ENCODE assay signal across 2 cellular contexts in genomic region chr1:231417503-231417902, GRCh38.
TF ChIP-seq lines count a peak whose summit lies in the region.

No MANE protein-coding gene starts in this region.

TF ChIP-seq in HEK293, 187 proteins besides CTCF, POLR2A, EP300 and RAD21 (continued from another document):
- no peak for TF ChIP-seq ZNF280C (tag by site-specific recombination; IDR thresholded peaks at IDR 0.05)
- TF ChIP-seq ZNF138 (tag by site-specific recombination; IDR thresholded peaks at IDR 0.05; ENCODE audit: borderline replicate concordance): no peak
- peak; percentile 83 for TF ChIP-seq PRDM1 (tag by site-specific recombination; IDR thresholded peaks at IDR 0.05)
- TF ChIP-seq ZNF704 (tag by site-specific recombination; IDR thresholded peaks at IDR 0.05): no peak
- 0 out of 2 replicates have a peak, but pooled peaks have one; percentile 0 for TF ChIP-seq TRIM28 (IDR thresholded peaks at IDR 0.05; ENCODE audit: borderline replicate concordance, low read length)
- peak; percentile 24; the same call in 1 of the 2 replicates for TF ChIP-seq ZNF335 (tag by site-specific recombination; conservative IDR thresholded peaks at IDR 0.05)
- peak; percentile 63 for TF ChIP-seq IKZF3 (tag by site-specific recombination; IDR thresholded peaks at IDR 0.05)
- TF ChIP-seq ZNF629 (tag by site-specific recombination; IDR thresholded peaks at IDR 0.05): peak; percentile 58
- no peak for TF ChIP-seq ZBTB6 (tag by site-specific recombination; IDR thresholded peaks at IDR 0.05)
- peak; percentile 93 for TF ChIP-seq PRDM6 (tag by site-specific recombination; IDR thresholded peaks at IDR 0.05)
- TF ChIP-seq PRDM4 (tag by site-specific recombination; IDR thresholded peaks at IDR 0.05): no peak
- peak; percentile 36; the same call in 1 of the 2 replicates for TF ChIP-seq ZNF76 (tag by site-specific recombination; IDR thresholded peaks at IDR 0.05; ENCODE audit: borderline replicate concordance, low read depth)
- peak; percentile 34; the same call in 1 of the 2 replicates for TF ChIP-seq ZNF600 (tag by site-specific recombination; IDR thresholded peaks at IDR 0.05)
- peak; percentile 78 for TF ChIP-seq OSR2 (tag by site-specific recombination; IDR thresholded peaks at IDR 0.05)
- TF ChIP-seq ZSCAN30 (tag by site-specific recombination; IDR thresholded peaks at IDR 0.05): 0 out of 2 replicates have a peak, but pooled peaks have one; percentile 20

TF ChIP-seq in K562, 482 proteins besides CTCF, POLR2A, EP300 and RAD21 (continued from another document):
- TF ChIP-seq REST (CRISPR knock-in tag; IDR thresholded peaks at IDR 0.05; ENCODE audit: low read depth) (no peak), IRF9 (tag; IDR thresholded peaks at IDR 0.05) (no peak), EP400 (IDR thresholded peaks at IDR 0.05) (no peak), SAFB2 (IDR thresholded peaks at IDR 0.05; ENCODE audit: borderline replicate concordance, low read depth, low read length, severe bottlenecking) (no peak), ZBTB17 (CRISPR knock-in tag; IDR thresholded peaks at IDR 0.05) (no peak), RBM15 (IDR thresholded peaks at IDR 0.05; ENCODE audit: insufficient read depth, low read length) (no peak), FOXK1 (CRISPR knock-in tag; IDR thresholded peaks at IDR 0.05; ENCODE audit: borderline replicate concordance) (no peak), ZNF311 (CRISPR knock-in tag; IDR thresholded peaks at IDR 0.05) (no peak), ILK (tag; IDR thresholded peaks at IDR 0.05; ENCODE audit: borderline replicate concordance, low read depth) (no peak), ZNF707 (CRISPR knock-in tag; conservative IDR thresholded peaks at IDR 0.05) (no peak), ZNF354B (CRISPR knock-in tag; IDR thresholded peaks at IDR 0.05) (no peak), SOX6 (IDR thresholded peaks at IDR 0.05) (no peak), SMARCA5 (IDR thresholded peaks at IDR 0.05) (0 out of 2 replicates have a peak, but pooled peaks have one; percentile 12), MXI1 (IDR thresholded peaks at IDR 0.05; ENCODE audit: low read depth, low read length) (no peak), ZNF668 (CRISPR knock-in tag; IDR thresholded peaks at IDR 0.05) (no peak), TBP (optimal IDR thresholded peaks at IDR 0.05; ENCODE audit: low read depth, low read length) (no peak), FOXK2 (conservative IDR thresholded peaks at IDR 0.05 in 1 of 2, IDR thresholded peaks at IDR 0.05 in 1 of 2; ENCODE audit: low read depth in 2 of 2) (0 out of 4 replicates have a peak, but pooled peaks of 1 of the 2 experiments have one; percentile 21), CCNT2 (IDR thresholded peaks at IDR 0.05; ENCODE audit: borderline replicate concordance, extremely low read depth, insufficient read length, low read depth, low read length) (peak; percentile 15), SRSF7 (optimal IDR thresholded peaks at IDR 0.05; ENCODE audit: low read depth, low read length) (no peak), SIRT6 (IDR thresholded peaks at IDR 0.05; ENCODE audit: low read depth, low read length) (no peak), ETV1 (tag; conservative IDR thresholded peaks at IDR 0.05; ENCODE audit: low read depth) (no peak), NFXL1 (CRISPR knock-in tag; IDR thresholded peaks at IDR 0.05) (no peak), MYNN (IDR thresholded peaks at IDR 0.05) (no peak), MYNN (CRISPR knock-in tag; IDR thresholded peaks at IDR 0.05) (no peak), NR2C1 (IDR thresholded peaks at IDR 0.05) (no peak), NR2C1 (tag; IDR thresholded peaks at IDR 0.05) (no peak), ZNF518B (CRISPR knock-in tag; IDR thresholded peaks at IDR 0.05) (no peak), MEIS2 (IDR thresholded peaks at IDR 0.05; ENCODE audit: partially characterized antibody) (no peak), HIVEP1 (CRISPR knock-in tag; IDR thresholded peaks at IDR 0.05) (no peak), SMAD1 (IDR thresholded peaks at IDR 0.05; ENCODE audit: low read depth, low read length, partially characterized antibody) (no peak), SNIP1 (IDR thresholded peaks at IDR 0.05; ENCODE audit: low read depth) (0 out of 2 replicates have a peak, but pooled peaks have one; percentile 37), FOSL1 (tag; conservative IDR thresholded peaks at IDR 0.05) (no peak), BCL6 (CRISPR knock-in tag; IDR thresholded peaks at IDR 0.05) (no peak), MNT (conservative IDR thresholded peaks at IDR 0.05) (0 out of 4 replicates have a peak, but pooled peaks of 1 of the 2 experiments have one; percentile 22), GTF2E2 (tag; IDR thresholded peaks at IDR 0.05) (no peak), MBD1 (CRISPR knock-in tag; IDR thresholded peaks at IDR 0.05) (no peak), RBBP5 (IDR thresholded peaks at IDR 0.05; ENCODE audit: borderline replicate concordance, insufficient read depth, low read length, poor library complexity, severe bottlenecking) (no peak), LARP7 (IDR thresholded peaks at IDR 0.05) (no peak), SMARCE1 (IDR thresholded peaks at IDR 0.05) (0 out of 2 replicates have a peak, but pooled peaks have one; percentile 26), PHTF2 (CRISPR knock-in tag; IDR thresholded peaks at IDR 0.05) (no peak), CBX2 (IDR thresholded peaks at IDR 0.05; ENCODE audit: insufficient read depth, low read length, poor library complexity, severe bottlenecking) (no peak), JUND (IDR thresholded peaks at IDR 0.05; ENCODE audit: borderline replicate concordance, low read depth, low read length) (peak; percentile 12; the same call in 1 of the 2 replicates), JUND (tag; IDR thresholded peaks at IDR 0.05; ENCODE audit: borderline replicate concordance, low read depth, low read length) (no peak), NBN (IDR thresholded peaks at IDR 0.05; ENCODE audit: low read depth) (no peak), ARID2 (IDR thresholded peaks at IDR 0.05) (no peak), ZFPM2 (CRISPR knock-in tag; IDR thresholded peaks at IDR 0.05) (no peak)
